Comparison of ENCODE assay signal across 17 cellular contexts in the genomic region with DNA sequence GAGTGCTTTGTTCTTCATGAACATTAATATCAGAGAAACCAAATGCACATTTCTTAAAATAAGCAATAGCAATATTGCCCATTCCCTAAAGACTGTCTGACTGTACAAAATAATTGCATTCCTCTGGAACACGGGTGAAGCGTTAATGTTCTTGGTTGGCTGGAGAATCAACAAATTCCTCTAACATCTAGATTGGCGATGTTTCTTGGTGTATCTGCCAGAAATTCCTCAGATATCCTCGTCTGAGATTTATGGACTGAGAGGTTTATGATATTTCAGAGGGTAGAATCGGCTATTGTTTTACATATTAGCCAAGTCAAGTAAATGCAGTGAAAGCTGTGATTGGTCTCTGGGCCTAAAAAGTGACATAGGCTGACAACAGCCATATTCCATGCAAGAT. TPM values are rescaled to one million over a fixed set of nuclear protein-coding genes. Genes with fewer than 3 reads are reported as not detected.
DNase-seq lines count a peak whose midpoint lies in the region; ATAC-seq and TF ChIP-seq lines count a peak whose summit lies in the region.
"Had no signal": no experiment of that assay in that cellular context is flagged by ENCODE, and none has a peak within 500 bp of the region (broad histone marks: within the 10 kb centered on the region; RNA-seq: fewer than 3 reads in every experiment).

No MANE protein-coding gene starts in this region.

- TF ChIP-seq CTCF in left ventricle myocardium inferior (IDR thresholded peaks at IDR 0.05; ENCODE audit: borderline replicate concordance) (no peak), sigmoid colon (IDR thresholded peaks at IDR 0.05) (no peak), vagina (IDR thresholded peaks at IDR 0.05) (no peak)

- H3K36me3 ChIP-seq in left ventricle myocardium inferior (no peaks in the 10 kb centered on the region), sigmoid colon (no peaks in the 10 kb centered on the region), vagina (no peaks in the 10 kb centered on the region)
- H3K36me3 ChIP-seq: adrenal gland had no signal

- H3K9me3 ChIP-seq in left ventricle myocardium inferior (replicated peaks) (no peaks in the 10 kb centered on the region), sigmoid colon (no peaks in the 10 kb centered on the region), vagina (no peaks in the 10 kb centered on the region)
- H3K9me3 ChIP-seq: adrenal gland had no signal

- intact Hi-C loops in left ventricle myocardium inferior (cut with micrococcal nuclease), result no loop called here
- intact Hi-C loops in cardiac septum (cut with DNase I), result no loop called here
- intact Hi-C loops in left ventricle myocardium superior (cut with micrococcal nuclease), result no loop called here
- intact Hi-C loops in sigmoid colon (cut with DNase I), result no loop called here
- intact Hi-C loops in vagina (cut with DNase I), result no loop called here

- peak overlapping the region; percentile 89 for H3K27ac ChIP-seq in left ventricle myocardium inferior (replicated peaks)
- H3K27ac ChIP-seq in sigmoid colon, result peak overlapping the region in 3 of 4 donors; percentile 45 to 68 (median 51)
- peak overlapping the region; percentile 58 for H3K27ac ChIP-seq in vagina

- H3K27me3 ChIP-seq in left ventricle myocardium inferior (ENCODE audit: low read depth), result no peaks in the 10 kb centered on the region
- H3K27me3 ChIP-seq in sigmoid colon, result no peaks in the 10 kb centered on the region
- no peaks in the 10 kb centered on the region for H3K27me3 ChIP-seq in vagina
- H3K27me3 ChIP-seq: adrenal gland had no signal

- no peak for DNase-seq in left ventricle myocardium inferior
- DNase-seq in cardiac septum (ENCODE audit: low spot score), result no peak
- no peak for DNase-seq in left ventricle myocardium superior
- no peak for DNase-seq in sigmoid colon
- DNase-seq in vagina (ENCODE audit: extremely low spot score in 2 of 2), result no peak
- no peak for DNase-seq in RPMI8226
- no peak for DNase-seq in NCI-H345 treated with DMSO at 0.1 percent for 48 hours (lab: John Stamatoyannopoulos, UW; ENCODE audit: unreplicated experiment)
- DNase-seq: ACHN; activated CD4-positive, alpha-beta T cell treated with anti-CD3 and anti-CD28 coated beads for 36 hours; activated CD8-positive, alpha-beta memory T cell treated with anti-CD3 and anti-CD28 coated beads, Interleukin-2, amount 10 ng/mL, durations not matched to agents 7 days and 5 days; CD8-positive, alpha-beta T cell; H9; NCI-H2029; stimulated activated CD8-positive, alpha-beta memory T cell treated with anti-CD3 and anti-CD28 coated beads, Interleukin-4, amount 100 ng/mL, for 48 hours; SW 1271 had no signal

- H3K4me1 ChIP-seq in left ventricle myocardium inferior, result peaks cover 77% of the 10 kb centered on the region
- peaks cover 0 to 37% (median 25%) of the 10 kb centered on the region in 4 donors for H3K4me1 ChIP-seq in sigmoid colon
- peaks cover 30% of the 10 kb centered on the region for H3K4me1 ChIP-seq in vagina
- H3K4me1 ChIP-seq: adrenal gland had no signal

- H3K4me3 ChIP-seq in left ventricle myocardium inferior (no peak overlapping the region), sigmoid colon (no peak overlapping the region), vagina (no peak overlapping the region)
- H3K4me3 ChIP-seq: adrenal gland had no signal

- TF ChIP-seq POLR2A in sigmoid colon (IDR thresholded peaks at IDR 0.05), result no peak
- TF ChIP-seq POLR2A in vagina (IDR thresholded peaks at IDR 0.05), result no peak

- peak; percentile 5 for ATAC-seq in left ventricle myocardium superior
- no peak for ATAC-seq in HG02623 (IDR thresholded peaks at IDR 0.05; ENCODE audit: unreplicated experiment)
- ATAC-seq: activated CD8-positive, alpha-beta memory T cell treated with anti-CD3 and anti-CD28 coated beads, Interleukin-2, amount 10 ng/mL, durations not matched to agents 7 days and 5 days; CD8-positive, alpha-beta T cell had no signal

- TF ChIP-seq EP300 in sigmoid colon (IDR thresholded peaks at IDR 0.05), result no peak

- 74 to 77% methylated on average over 5 of the region's 5 CpGs for WGBS in sigmoid colon, 2 donors

RNA-seq across cellular contexts. Expression of a gene that starts 27.1 kb away (rescaled TPM):
- total RNA-seq in left ventricle myocardium inferior (484 TPM), cardiac septum (554 TPM), left ventricle myocardium superior (468 TPM), sigmoid colon (100 to 1,000 TPM; 169 to 273 (median 259) TPM), vagina (278 TPM)
- 100 to 1,000 TPM in 1 of 3 donors, 10 to 100 TPM in 2; 23.1 to 101 (median 36.6) TPM for polyA plus RNA-seq in sigmoid colon
